Comparison of ENCODE assay signal across 9 cellular contexts in the genomic region with DNA sequence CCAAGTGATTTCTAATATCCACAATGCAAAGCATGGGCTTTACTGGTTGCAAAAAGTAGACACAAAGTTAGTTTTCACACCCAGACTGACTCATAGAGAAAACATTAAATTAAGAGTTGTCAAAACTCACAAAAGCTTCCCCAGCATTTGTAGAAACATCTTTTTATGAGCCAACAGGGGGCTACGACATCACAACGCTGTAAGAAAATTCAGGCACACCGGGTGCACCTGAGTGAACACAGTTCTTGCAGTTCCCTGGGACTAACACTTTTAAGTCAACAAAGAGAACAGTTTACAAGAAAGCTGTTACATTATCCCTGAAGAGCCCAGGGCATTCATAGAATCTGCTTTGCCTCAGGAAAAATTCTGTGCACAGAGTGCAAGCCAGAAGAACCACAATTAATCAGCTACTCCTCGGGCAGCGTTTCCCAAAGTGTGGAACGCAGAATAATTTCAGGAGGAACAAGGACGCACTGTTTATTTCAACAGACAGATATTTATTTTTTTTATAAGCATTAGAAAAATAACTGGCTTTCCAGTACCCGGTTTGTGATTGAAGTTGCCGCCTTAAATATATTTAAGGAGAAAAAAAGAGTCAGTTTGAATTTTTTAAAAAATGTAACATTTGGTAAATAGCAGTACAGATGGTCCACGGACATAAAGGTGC. TPM values are rescaled to one million over a fixed set of nuclear protein-coding genes. Genes with fewer than 3 reads are reported as not detected.
DNase-seq lines count a peak whose midpoint lies in the region; ATAC-seq, FAIRE-seq and TF ChIP-seq lines count a peak whose summit lies in the region.
"Had no signal": no experiment of that assay in that cellular context is flagged by ENCODE, and none has a peak within 500 bp of the region (broad histone marks: within the 10 kb centered on the region; RNA-seq: fewer than 3 reads in every experiment).

No MANE protein-coding gene starts in this region.

- CTCF ChIA-PET in HepG2 (lab: Yijun Ruan, JAX; ENCODE audit: low intra/inter-chr PET ratio, low total read pairs) = interaction anchor here (1.3 to 4.9 kb wide), 2 partner anchors 74 to 101 kb away, joined by 3 to 27 read pairs; no protein-coding TSS in a partner anchor

- H4K20me1 ChIP-seq in HepG2 (ENCODE audit: insufficient read depth, low read length) = peaks cover 59% of the 10 kb centered on the region

- no peaks in the 10 kb centered on the region for H3K27me3 Mint-ChIP-seq in IgD-negative memory B cell

- no peak for TF ChIP-seq RAD21 in HepG2 (CRISPR knock-in tag; IDR thresholded peaks at IDR 0.05)

- no peaks in the 10 kb centered on the region for H3K9me3 Mint-ChIP-seq in IgD-negative memory B cell

- no peak for FAIRE-seq in HepG2 (lab: Jason Lieb, UNC)
- FAIRE-seq: TTC549 had no signal

- H3K27me3 ChIP-seq in HepG2 (ENCODE audit: control insufficient read depth in 1 of 2, insufficient read depth in 2 of 2, low read length in 2 of 2) (no peaks in the 10 kb centered on the region; a peak in 1 of 5 replicates), thyroid gland (no peaks in the 10 kb centered on the region)

- ATAC-seq in HepG2 (peak; percentile 15), HG02870 (IDR thresholded peaks at IDR 0.05; ENCODE audit: unreplicated experiment) (no peak)

- peaks cover 42 to 58% (median 54%) of the 10 kb centered on the region in 3 donors for H3K4me1 Mint-ChIP-seq in IgD-negative memory B cell

- no peak overlapping the region for H2AFZ ChIP-seq in HepG2 (ENCODE audit: low read length)

- H3K4me2 ChIP-seq in HepG2 (ENCODE audit: low read depth, low read length) = peak overlapping the region; percentile 82

- peak overlapping the region; percentile 83 to 97 (median 93) for H3K27ac Mint-ChIP-seq in IgD-negative memory B cell

- DNase-seq in COLO829 (ENCODE audit: low spot score) (peak; percentile 53), astrocyte of the spinal cord (ENCODE audit: low read depth, low spot score) (peak; percentile 12), HepG2 (ENCODE audit: low spot score) (peak; percentile 63), thyroid gland (peak; percentile 24 to 37), KG1 (lab: John Stamatoyannopoulos, UW) (no peak), NOMO-1 treated with dmso at 0.1 percent for 144 hours (lab: John Stamatoyannopoulos, UW; ENCODE audit: unreplicated experiment) (no peak)

- in situ Hi-C loops in astrocyte of the spinal cord (cut with HindIII; ENCODE audit: low sequenced_read_pairs) = no loop called here
- in situ Hi-C loops in HepG2 (cut with HindIII; ENCODE audit: extremely low pct_ligation_motif_present, low pct_unique_long_range_greater_than_20kb) = loop anchor here (5.0 kb wide), 1 partner anchor 66 kb away; no protein-coding TSS in a partner anchor

- H3K4me3 ChIP-seq in astrocyte of the spinal cord (ENCODE audit: low read depth, low read length) (peak overlapping the region; percentile 83), HepG2 (replicated peaks in 1 of 3; ENCODE audit: insufficient read depth in 1 of 3, low read depth in 2 of 3, low read length in 3 of 3) (peak overlapping the region; percentile 70 to 98 (median 92)), thyroid gland (replicated peaks in 1 of 3) (peak overlapping the region; percentile 77 to 86 (median 85))

- peaks cover 2% of the 10 kb centered on the region for H3K36me3 Mint-ChIP-seq in IgD-negative memory B cell

- TF ChIP-seq EP300 in HepG2 (IDR thresholded peaks at IDR 0.05; ENCODE audit: low read depth in 2 of 2, low read length in 2 of 2) (no peak), HepG2 (CRISPR knock-in tag; IDR thresholded peaks at IDR 0.05; ENCODE audit: borderline replicate concordance) (no peak)

- no peak for TF ChIP-seq CTCF in astrocyte of the spinal cord (IDR thresholded peaks at IDR 0.05; ENCODE audit: low read depth, low read length)
- no peak for TF ChIP-seq CTCF in HepG2 (CRISPR knock-in tag; IDR thresholded peaks at IDR 0.05)
- TF ChIP-seq CTCF in thyroid gland (IDR thresholded peaks at IDR 0.05) = no peak

- POLR2A ChIA-PET in HepG2 (lab: Yijun Ruan, JAX) = interaction anchor here (1.0 to 1.8 kb wide), 5 partner anchors 12 to 275 kb away, joined by 3 to 6 read pairs (median 3); no protein-coding TSS in a partner anchor

- intact Hi-C loops in HepG2 (cut with micrococcal nuclease; ENCODE audit: unreplicated experiment) = loop anchor here (1.0 to 5.0 kb wide), 2 partner anchors 66 to 116 kb away; partner anchors contain the start of gene ZNF335
- intact Hi-C loops in thyroid gland (cut with DNase I) = no loop called here

- H3K9me3 ChIP-seq in HepG2 (ENCODE audit: low read length) (no peaks in the 10 kb centered on the region), thyroid gland (no peaks in the 10 kb centered on the region)

- TSS peak; percentile 37 for BruUV-seq in HepG2 (replicated peaks; lab: Mats Ljungman, UMichigan)

- H3K4me3 Mint-ChIP-seq in IgD-negative memory B cell = peak overlapping the region; percentile 86 to 97 (median 91)

- peaks cover 52% of the 10 kb centered on the region for H3K4me1 ChIP-seq in HepG2 (ENCODE audit: insufficient read depth, low read length)
- H3K4me1 ChIP-seq in thyroid gland = peaks cover 50 to 51% of the 10 kb centered on the region in 2 donors

- peak overlapping the region; percentile 97 for H3K9ac ChIP-seq in HepG2 (ENCODE audit: insufficient read depth, low read depth, low read length)

- WGBS in HepG2 (ENCODE audit: low lambda C conversion rate) = 4% methylated on average over 10 of the region's 10 CpGs
- 4% methylated on average over 10 of the region's 10 CpGs for WGBS in thyroid gland, 2 donors

- H3K27ac ChIP-seq in HepG2 (ENCODE audit: extremely low read length, insufficient read depth, low read length) = peak overlapping the region; percentile 92
- H3K27ac ChIP-seq in thyroid gland = peak overlapping the region; percentile 94 to 98 (median 97)

- H3K36me3 ChIP-seq in HepG2 (replicated peaks in 1 of 2; ENCODE audit: control insufficient read depth in 1 of 2, insufficient read depth in 2 of 2, low read length in 2 of 2) (peaks cover 0 to 1% of the 10 kb centered on the region in 2 experiments; a peak in 2 of 5 replicates), thyroid gland (no peaks in the 10 kb centered on the region)

- TF ChIP-seq POLR2A in HepG2 (IDR thresholded peaks at IDR 0.05; ENCODE audit: insufficient read depth in 1 of 2, low read depth in 2 of 2, low read length in 2 of 2) (peak in 1 of 2 experiments; percentile 23; a peak in 1 of 4 replicates), thyroid gland (IDR thresholded peaks at IDR 0.05) (no peak)

- H3K79me2 ChIP-seq in HepG2 (ENCODE audit: insufficient read depth, low read length) = peaks cover 59% of the 10 kb centered on the region

RNA-seq across cellular contexts. Expression of gene NCOA5, which starts 1.2 kb away (rescaled TPM):
- polyA plus RNA-seq in IgD-negative memory B cell = 30.1 TPM
- 28.4 and 37.7 TPM in 2 replicates for total RNA-seq in HepG2 (2016; rRNA removed; fragmentation: Illumina TruSeq; extraction: Trizol)
- total RNA-seq in HepG2 (2016; cell fraction: cytosol; rRNA removed; fragmentation: Illumina TruSeq; extraction: Trizol; ENCODE audit: low read depth) = 5.3 and 5.8 TPM in 2 replicates
- 27.1 and 29.5 TPM in 2 replicates for total RNA-seq in HepG2 (2016; cell fraction: insoluble cytoplasmic fraction; rRNA removed; fragmentation: Illumina TruSeq; extraction: Trizol)
- 12.8 and 13.5 TPM in 2 replicates for total RNA-seq in HepG2 (2016; cell fraction: membrane; rRNA removed; fragmentation: Illumina TruSeq; extraction: Trizol)
- 18.5 and 23.8 TPM in 2 replicates for total RNA-seq in HepG2 (2016; cell fraction: nucleus; rRNA removed; fragmentation: Illumina TruSeq; extraction: Trizol)
- polyA plus RNA-seq in HepG2 (2011; rRNA removed) = 16.5 and 17.5 TPM in 2 replicates
- polyA plus RNA-seq in HepG2 (2011; cell fraction: cytosol; rRNA removed) = 11.8 and 14.3 TPM in 2 replicates
- polyA plus RNA-seq in HepG2 (2011; cell fraction: nucleus; rRNA removed) = 22.9 and 23.8 TPM in 2 replicates
- polyA plus RNA-seq in HepG2 (2012) = 17.3 and 18.5 TPM in 2 replicates
- 3.4 and 3.9 TPM in 2 replicates for polyA plus RNA-seq in HepG2 (2016; cell fraction: cytosol; fragmentation: Illumina TruSeq; extraction: Trizol; ENCODE audit: low read depth)
- 39.8 and 50.1 TPM in 2 replicates for polyA plus RNA-seq in HepG2 (2016; cell fraction: insoluble cytoplasmic fraction; fragmentation: Illumina TruSeq; extraction: Trizol; ENCODE audit: low read depth)
- polyA plus RNA-seq in HepG2 (2016; cell fraction: membrane; fragmentation: Illumina TruSeq; extraction: Trizol; ENCODE audit: low read depth) = 9.4 and 9.8 TPM in 2 replicates
- polyA plus RNA-seq in HepG2 (2016; cell fraction: nucleus; fragmentation: Illumina TruSeq; extraction: Trizol; ENCODE audit: insufficient read depth, low read depth) = 57.0 and 60.2 TPM in 2 replicates
- 16.8 and 41.9 TPM in 2 replicates for polyA minus RNA-seq in HepG2 (2011; rRNA and poly(A)+ RNA removed; ENCODE audit: low replicate concordance)
- 10.9 and 12.0 TPM in 2 replicates for polyA minus RNA-seq in HepG2 (2011; cell fraction: cytosol; rRNA and poly(A)+ RNA removed)
- polyA minus RNA-seq in HepG2 (2011; cell fraction: nucleus; rRNA and poly(A)+ RNA removed) = 17.4 TPM in 2 replicates
- total RNA-seq in thyroid gland = 10 to 100 TPM; 31.4 to 46.1 (median 37.4) TPM

RNA-seq across cellular contexts. Expression of gene CD40, which starts 29.6 kb away (rescaled TPM):
- 217 TPM for polyA plus RNA-seq in IgD-negative memory B cell
- total RNA-seq in HepG2 (2016; rRNA removed; fragmentation: Illumina TruSeq; extraction: Trizol) = 2.2 and 4.6 TPM in 2 replicates
- total RNA-seq in HepG2 (2016; cell fraction: cytosol; rRNA removed; fragmentation: Illumina TruSeq; extraction: Trizol; ENCODE audit: low read depth) = 1.6 and 2.0 TPM in 2 replicates
- total RNA-seq in HepG2 (2016; cell fraction: insoluble cytoplasmic fraction; rRNA removed; fragmentation: Illumina TruSeq; extraction: Trizol) = 2.5 and 4.5 TPM in 2 replicates
- total RNA-seq in HepG2 (2016; cell fraction: membrane; rRNA removed; fragmentation: Illumina TruSeq; extraction: Trizol) = 2.7 and 3.4 TPM in 2 replicates
- total RNA-seq in HepG2 (2016; cell fraction: nucleus; rRNA removed; fragmentation: Illumina TruSeq; extraction: Trizol) = 4.5 and 5.3 TPM in 2 replicates
- 13.4 TPM in 2 replicates for polyA plus RNA-seq in HepG2 (2011; rRNA removed)
- 10.3 and 14.5 TPM in 2 replicates for polyA plus RNA-seq in HepG2 (2011; cell fraction: cytosol; rRNA removed)
- polyA plus RNA-seq in HepG2 (2011; cell fraction: nucleus; rRNA removed) = 11.5 and 13.3 TPM in 2 replicates
- 5.5 and 6.2 TPM in 2 replicates for polyA plus RNA-seq in HepG2 (2012)
- polyA plus RNA-seq in HepG2 (2016; cell fraction: cytosol; fragmentation: Illumina TruSeq; extraction: Trizol; ENCODE audit: low read depth) = 1.8 and 2.2 TPM in 2 replicates
- 2.2 and 2.6 TPM in 2 replicates for polyA plus RNA-seq in HepG2 (2016; cell fraction: insoluble cytoplasmic fraction; fragmentation: Illumina TruSeq; extraction: Trizol; ENCODE audit: low read depth)
- polyA plus RNA-seq in HepG2 (2016; cell fraction: membrane; fragmentation: Illumina TruSeq; extraction: Trizol; ENCODE audit: low read depth) = 1.6 and 2.6 TPM in 2 replicates
- polyA plus RNA-seq in HepG2 (2016; cell fraction: nucleus; fragmentation: Illumina TruSeq; extraction: Trizol; ENCODE audit: insufficient read depth, low read depth) = 7.9 and 9.2 TPM in 2 replicates
- polyA minus RNA-seq in HepG2 (2011; rRNA and poly(A)+ RNA removed; ENCODE audit: low replicate concordance) = 0.70 and 6.5 TPM in 2 replicates
- polyA minus RNA-seq in HepG2 (2011; cell fraction: cytosol; rRNA and poly(A)+ RNA removed) = 3.3 and 4.0 TPM in 2 replicates
- polyA minus RNA-seq in HepG2 (2011; cell fraction: nucleus; rRNA and poly(A)+ RNA removed) = 4.8 and 5.8 TPM in 2 replicates
- total RNA-seq in thyroid gland = 10 to 100 TPM; 13.0 to 15.9 (median 15.0) TPM

RNA-seq across cellular contexts. Expression of gene SLC12A5, which starts 59.5 kb away (rescaled TPM):
- polyA plus RNA-seq in IgD-negative memory B cell = 0.11 TPM
- total RNA-seq in HepG2 (2016; rRNA removed; fragmentation: Illumina TruSeq; extraction: Trizol) = 5.3 and 5.4 TPM in 2 replicates
- total RNA-seq in HepG2 (2016; cell fraction: cytosol; rRNA removed; fragmentation: Illumina TruSeq; extraction: Trizol; ENCODE audit: low read depth) = 2.8 and 4.0 TPM in 2 replicates
- 4.2 and 4.4 TPM in 2 replicates for total RNA-seq in HepG2 (2016; cell fraction: insoluble cytoplasmic fraction; rRNA removed; fragmentation: Illumina TruSeq; extraction: Trizol)
- total RNA-seq in HepG2 (2016; cell fraction: membrane; rRNA removed; fragmentation: Illumina TruSeq; extraction: Trizol) = 3.5 and 4.1 TPM in 2 replicates
- total RNA-seq in HepG2 (2016; cell fraction: nucleus; rRNA removed; fragmentation: Illumina TruSeq; extraction: Trizol) = 3.0 and 3.9 TPM in 2 replicates
- polyA plus RNA-seq in HepG2 (2011; rRNA removed) = 4.3 and 5.6 TPM in 2 replicates
- 4.5 and 6.3 TPM in 2 replicates for polyA plus RNA-seq in HepG2 (2011; cell fraction: cytosol; rRNA removed)
- 6.0 and 6.2 TPM in 2 replicates for polyA plus RNA-seq in HepG2 (2011; cell fraction: nucleus; rRNA removed)
- 12.9 and 15.9 TPM in 2 replicates for polyA plus RNA-seq in HepG2 (2012)
- 27.8 and 30.6 TPM in 2 replicates for polyA plus RNA-seq in HepG2 (2016; cell fraction: cytosol; fragmentation: Illumina TruSeq; extraction: Trizol; ENCODE audit: low read depth)
- 18.0 and 19.7 TPM in 2 replicates for polyA plus RNA-seq in HepG2 (2016; cell fraction: insoluble cytoplasmic fraction; fragmentation: Illumina TruSeq; extraction: Trizol; ENCODE audit: low read depth)
- polyA plus RNA-seq in HepG2 (2016; cell fraction: membrane; fragmentation: Illumina TruSeq; extraction: Trizol; ENCODE audit: low read depth) = 33.5 and 42.8 TPM in 2 replicates
- 14.1 and 18.5 TPM in 2 replicates for polyA plus RNA-seq in HepG2 (2016; cell fraction: nucleus; fragmentation: Illumina TruSeq; extraction: Trizol; ENCODE audit: insufficient read depth, low read depth)
- 2.3 and 2.5 TPM in 2 replicates for polyA minus RNA-seq in HepG2 (2011; rRNA and poly(A)+ RNA removed; ENCODE audit: low replicate concordance)
- polyA minus RNA-seq in HepG2 (2011; cell fraction: cytosol; rRNA and poly(A)+ RNA removed) = 1.7 and 1.8 TPM in 2 replicates
- 3.5 and 3.7 TPM in 2 replicates for polyA minus RNA-seq in HepG2 (2011; cell fraction: nucleus; rRNA and poly(A)+ RNA removed)
- total RNA-seq in thyroid gland = 1 to 10 TPM in 1 of 4 donors, not detected in 3; 1.6 TPM

Comparison
In these comparisons a context has a peak if more than half of its experiments do, and no peak if none do; other contexts are left out.
1. DNase-seq: peak in COLO829 (single experiment), astrocyte of the spinal cord (single experiment), HepG2 (single experiment) and thyroid gland (2 of 2); none in KG1 (single experiment) and NOMO-1 treated with dmso at 0.1 percent for 144 hours (single experiment).
2. Peak in every context shown above with its lines, with median percentiles within 50 percentile points of each other: H3K4me3 ChIP-seq.